Comparison of ENCODE assay signal across 15 cellular contexts in the genomic region with DNA sequence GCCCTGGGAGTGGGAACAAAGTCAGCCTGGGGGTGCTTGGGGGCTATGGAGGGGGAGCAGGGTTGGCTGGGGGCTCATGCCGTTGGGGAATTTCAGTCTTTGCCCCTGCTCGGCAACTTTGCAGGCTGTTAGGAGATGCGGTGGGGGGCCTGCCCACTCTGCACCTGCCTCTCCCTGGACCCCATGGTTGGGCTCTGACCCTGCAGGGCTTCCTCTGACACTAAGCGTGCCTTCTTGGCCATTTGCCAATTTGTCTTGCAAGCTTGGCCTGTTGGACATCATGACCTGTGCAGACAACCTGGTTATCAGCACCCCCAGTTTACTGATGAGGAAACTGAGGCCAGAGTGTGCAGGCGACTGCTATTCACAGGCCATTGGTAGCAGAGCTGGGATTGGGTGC. TPM values are rescaled to one million over a fixed set of nuclear protein-coding genes. Genes with fewer than 3 reads are reported as not detected.
DNase-seq lines count a peak whose midpoint lies in the region; ATAC-seq and TF ChIP-seq lines count a peak whose summit lies in the region.
"Had no signal": no experiment of that assay in that cellular context is flagged by ENCODE, and none has a peak within 500 bp of the region (broad histone marks: within the 10 kb centered on the region; RNA-seq: fewer than 3 reads in every experiment).

No MANE protein-coding gene starts in this region.

- peaks cover 5% of the 10 kb centered on the region for H3K4me1 ChIP-seq in endodermal cell (ENCODE audit: control insufficient read depth, insufficient read depth, low read length)

- intact Hi-C loops in CD14-positive monocyte (cut with micrococcal nuclease) = loop anchor here in 1 of 2 donors (5.0 kb wide), 1 partner anchor 34 kb away; no protein-coding TSS in a partner anchor

- H3K27ac Mint-ChIP-seq in CD14-positive monocyte = peak overlapping the region; percentile 98 to 100 (median 100)
- no peak overlapping the region for H3K27ac Mint-ChIP-seq in chondrocyte (ENCODE audit: unreplicated experiment)
- H3K27ac Mint-ChIP-seq in natural killer cell treated with Interleukin-12 subunit alpha and Interleukin-12 subunit beta and Interleukin-15 and Interleukin-18, amount 100 ng/mL, for 72 hours = peak overlapping the region; percentile 96 to 98
- H3K27ac Mint-ChIP-seq in endodermal cell = no peak overlapping the region

- DNase-seq in CD14-positive monocyte (ENCODE audit: low spot score) (no peak), HL-60 (ENCODE audit: low read depth in 1 of 2, low spot score in 1 of 2) (no peak), chondrocyte (ENCODE audit: low spot score) (peak; percentile 61), GM19238 (ENCODE audit: insufficient read length, low spot score) (no peak), endodermal cell (no peak), putamen (ENCODE audit: low spot score) (no peak)
- no peak for DNase-seq in natural killer cell treated with Interleukin-12 subunit alpha and Interleukin-12 subunit beta and Interleukin-15 and Interleukin-18, amount 100 ng/mL, for 72 hours (ENCODE audit: low spot score)
- DNase-seq in stimulated activated CD4-positive, alpha-beta T cell treated with anti-CD3 and anti-CD28 coated beads, Interleukin-4, amount 100 ng/mL, for 24 hours = no peak
- DNase-seq: activated T-cell treated with anti-CD3 and anti-CD28 coated beads, Interleukin-2, amount 50 U/mL, for 4 hours; amniotic stem cell; H9; NCI-H1694 treated with DMSO at 0.1 percent for 48 hours had no signal

- no peaks in the 10 kb centered on the region for H3K27me3 Mint-ChIP-seq in CD14-positive monocyte (ENCODE audit: low read depth in 3 of 3)
- H3K27me3 Mint-ChIP-seq in chondrocyte (ENCODE audit: low read depth) = peaks cover 3% of the 10 kb centered on the region
- H3K27me3 Mint-ChIP-seq in natural killer cell treated with Interleukin-12 subunit alpha and Interleukin-12 subunit beta and Interleukin-15 and Interleukin-18, amount 100 ng/mL, for 72 hours = no peaks in the 10 kb centered on the region
- no peaks in the 10 kb centered on the region for H3K27me3 Mint-ChIP-seq in endodermal cell (ENCODE audit: insufficient read depth)

- H3K4me3 ChIP-seq in HL-60 (replicated peaks; ENCODE audit: insufficient read depth, low read length) (no peak overlapping the region), endodermal cell (ENCODE audit: low read length) (no peak overlapping the region)
- H3K4me3 ChIP-seq: smooth muscle cell had no signal

- 88 to 95% methylated on average over 5 of the region's 5 CpGs for WGBS in endodermal cell (ENCODE audit: insufficient coverage in 1 of 2, insufficient read length in 1 of 2), 2 experiments

- H3K4me1 Mint-ChIP-seq in CD14-positive monocyte (peaks cover 96% of the 10 kb centered on the region), chondrocyte (ENCODE audit: low read depth) (peaks cover 6% of the 10 kb centered on the region), endodermal cell (peaks cover 8% of the 10 kb centered on the region)
- H3K4me1 Mint-ChIP-seq in natural killer cell treated with Interleukin-12 subunit alpha and Interleukin-12 subunit beta and Interleukin-15 and Interleukin-18, amount 100 ng/mL, for 72 hours (ENCODE audit: low read depth in 2 of 2) = peaks cover 81 to 90% of the 10 kb centered on the region in 2 donors

- H3K36me3 Mint-ChIP-seq in CD14-positive monocyte (peaks cover 13 to 60% of the 10 kb centered on the region in 2 donors), chondrocyte (ENCODE audit: low read depth) (peaks cover 5% of the 10 kb centered on the region), endodermal cell (ENCODE audit: low read depth) (no peaks in the 10 kb centered on the region)
- peaks cover 8% of the 10 kb centered on the region for H3K36me3 Mint-ChIP-seq in natural killer cell treated with Interleukin-12 subunit alpha and Interleukin-12 subunit beta and Interleukin-15 and Interleukin-18, amount 100 ng/mL, for 72 hours

- H3K4me3 Mint-ChIP-seq in CD14-positive monocyte = peak overlapping the region; percentile 74 to 90
- H3K4me3 Mint-ChIP-seq in chondrocyte (ENCODE audit: unreplicated experiment) = no peak overlapping the region
- peak overlapping the region; percentile 90 for H3K4me3 Mint-ChIP-seq in natural killer cell treated with Interleukin-12 subunit alpha and Interleukin-12 subunit beta and Interleukin-15 and Interleukin-18, amount 100 ng/mL, for 72 hours
- no peak overlapping the region for H3K4me3 Mint-ChIP-seq in endodermal cell

- H3K27me3 ChIP-seq in HL-60 (ENCODE audit: insufficient read depth, poor library complexity, severe bottlenecking) (no peaks in the 10 kb centered on the region), endodermal cell (ENCODE audit: control insufficient read depth, insufficient read depth, low read length, poor library complexity, severe bottlenecking) (no peaks in the 10 kb centered on the region)
- H3K27me3 ChIP-seq: dorsolateral prefrontal cortex had no signal

- H3K27ac ChIP-seq in HL-60 (replicated peaks) = peak overlapping the region; percentile 95
- no peak overlapping the region for H3K27ac ChIP-seq in endodermal cell (ENCODE audit: low read depth, low read length)
- H3K27ac ChIP-seq: RWPE1 had no signal

- H3K9me3 Mint-ChIP-seq in CD14-positive monocyte (peaks cover 0 to 4% (median 0%) of the 10 kb centered on the region in 7 donors), chondrocyte (ENCODE audit: low read depth) (peaks cover 12% of the 10 kb centered on the region), endodermal cell (peaks cover 7% of the 10 kb centered on the region)
- peaks cover 4% of the 10 kb centered on the region for H3K9me3 Mint-ChIP-seq in natural killer cell treated with Interleukin-12 subunit alpha and Interleukin-12 subunit beta and Interleukin-15 and Interleukin-18, amount 100 ng/mL, for 72 hours

- TF ChIP-seq CTCF in CD14-positive monocyte (IDR thresholded peaks at IDR 0.05) (no peak), HL-60 (IDR thresholded peaks at IDR 0.05; ENCODE audit: insufficient read depth, low read length) (no peak), chondrocyte (IDR thresholded peaks at IDR 0.05) (no peak), endodermal cell (conservative IDR thresholded peaks at IDR 0.05) (no peak)

- H3K9me3 ChIP-seq in endodermal cell (ENCODE audit: control insufficient read depth, low read length) = no peaks in the 10 kb centered on the region

- no peaks in the 10 kb centered on the region for H3K36me3 ChIP-seq in endodermal cell (ENCODE audit: control insufficient read depth, insufficient read depth, low read length)

- no peak for ATAC-seq in natural killer cell treated with Interleukin-12 subunit alpha and Interleukin-12 subunit beta and Interleukin-15 and Interleukin-18, amount 100 ng/mL, for 72 hours
- ATAC-seq: activated T-cell treated with anti-CD3 and anti-CD28 coated beads, Interleukin-2, amount 50 U/mL, for 4 hours had no signal

- no peak overlapping the region for H3K9ac ChIP-seq in endodermal cell (ENCODE audit: extremely low read depth, low read length, poor library complexity, severe bottlenecking)

RNA-seq across cellular contexts. Expression of gene ADCY7, which starts 14.6 kb away (rescaled TPM):
- 10 to 100 TPM; 53.1 to 91.5 TPM for polyA plus RNA-seq in CD14-positive monocyte
- 8.8 to 11.8 TPM (median 9.1 TPM) in 3 replicates for total RNA-seq in chondrocyte
- 100 to 1,000 TPM; 135 to 186 TPM for total RNA-seq in natural killer cell treated with Interleukin-12 subunit alpha and Interleukin-12 subunit beta and Interleukin-15 and Interleukin-18, amount 100 ng/mL, for 72 hours
- total RNA-seq in endodermal cell = 10 to 100 TPM; 30.1 to 37.2 TPM
- 6.1 TPM for polyA plus RNA-seq in endodermal cell (2013, experiment 1 of 2)
- polyA plus RNA-seq in endodermal cell (2013, experiment 2 of 2) = 5.2 TPM

Comparison
In these comparisons a context has a peak if more than half of its experiments do, and no peak if none do; other contexts are left out.
1. H3K27ac Mint-ChIP-seq: peak in CD14-positive monocyte (7 of 7) and natural killer cell treated with Interleukin-12 subunit alpha and Interleukin-12 subunit beta and Interleukin-15 and Interleukin-18, amount 100 ng/mL, for 72 hours (2 of 2); none in chondrocyte (single experiment) and endodermal cell (single experiment).
2. H3K4me3 Mint-ChIP-seq: peak in CD14-positive monocyte (2 of 2) and natural killer cell treated with Interleukin-12 subunit alpha and Interleukin-12 subunit beta and Interleukin-15 and Interleukin-18, amount 100 ng/mL, for 72 hours (single experiment); none in chondrocyte (single experiment) and endodermal cell (single experiment).